Comparison of ENCODE assay signal across 8 cellular contexts in the genomic region with DNA sequence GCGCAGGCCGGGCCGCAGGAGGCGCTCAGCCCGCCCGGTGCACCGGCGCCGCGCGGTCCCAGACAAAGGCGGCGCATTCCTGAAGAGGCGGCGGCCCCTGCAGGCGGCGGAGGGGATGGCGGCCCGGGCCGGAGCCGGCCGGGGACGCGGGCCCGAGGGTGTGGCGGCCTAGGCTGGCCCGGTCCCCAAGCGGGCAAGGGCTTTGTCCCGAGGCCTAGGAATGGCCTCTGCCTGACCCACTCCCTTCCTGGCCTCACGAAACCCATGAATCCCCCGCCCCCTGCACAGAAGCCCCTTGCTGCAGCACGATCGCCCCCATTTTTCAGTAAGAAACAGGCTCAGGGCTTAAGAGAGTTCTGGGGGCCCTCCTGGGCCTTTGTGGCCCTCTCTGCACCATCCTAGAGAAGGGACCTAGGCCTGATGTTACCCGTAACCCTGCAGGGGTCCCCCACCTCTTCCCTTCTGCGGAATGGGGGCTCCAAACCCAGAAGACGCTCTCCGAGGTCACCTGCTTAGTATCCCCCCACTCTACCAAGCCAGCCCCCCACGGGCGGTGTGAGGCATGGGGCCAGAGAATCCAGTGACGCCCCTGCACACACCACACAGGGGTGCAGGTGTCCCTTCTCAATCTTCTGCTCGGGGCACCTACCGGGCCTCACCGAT. TPM values are rescaled to one million over a fixed set of nuclear protein-coding genes. Genes with fewer than 3 reads are reported as not detected.
DNase-seq lines count a peak whose midpoint lies in the region; ATAC-seq and TF ChIP-seq lines count a peak whose summit lies in the region.

No MANE protein-coding gene starts in this region.

- H3K4me3 ChIP-seq in H7 (ENCODE audit: insufficient read depth, low read depth, low read length) (peak overlapping the region; percentile 33), PC-3 (ENCODE audit: low read length) (peak overlapping the region; percentile 48), gastroesophageal sphincter (peak overlapping the region in 1 of 2 donors; percentile 60), osteoblast (ENCODE audit: insufficient read depth, low read length) (no peak overlapping the region), aorta (ENCODE audit: low read length in 2 of 2) (peak overlapping the region; percentile 31 to 34)

- CTCF ChIA-PET in PC-3 (lab: Charles Lee) = no interaction called here

- DNase-seq in H7 = peak; percentile 95
- peak; percentile 59 for DNase-seq in PC-3
- peak; percentile 32 for DNase-seq in activated T-helper 9 cell treated with anti-CD3 and anti-CD28 coated beads, Interleukin-2, amount 50 U/mL, for 16 hours (ENCODE audit: low read depth)
- peak; percentile 96 for DNase-seq in osteoblast (ENCODE audit: insufficient read length, low spot score, missing footprints)
- DNase-seq in aorta = peak; percentile 64 to 89
- DNase-seq in KG1 (lab: John Stamatoyannopoulos, UW) = no peak

- H3K4me1 ChIP-seq in PC-3 (ENCODE audit: insufficient read depth, low read length) (no peaks in the 10 kb centered on the region), gastroesophageal sphincter (peaks cover 0 to 19% (median 10%) of the 10 kb centered on the region in 3 donors), osteoblast (ENCODE audit: insufficient read depth, low read length) (no peaks in the 10 kb centered on the region), aorta (ENCODE audit: control insufficient read depth in 1 of 2, insufficient read depth in 2 of 2, low read length in 2 of 2) (no peaks in the 10 kb centered on the region)

- H4K20me1 ChIP-seq in PC-3 (ENCODE audit: low read length) (no peaks in the 10 kb centered on the region), osteoblast (ENCODE audit: insufficient read depth, low read length) (no peaks in the 10 kb centered on the region)

- no peaks in the 10 kb centered on the region for H3K79me2 ChIP-seq in PC-3 (ENCODE audit: low read length)
- no peaks in the 10 kb centered on the region for H3K79me2 ChIP-seq in osteoblast (ENCODE audit: insufficient read depth, low read length)

- H3K9ac ChIP-seq in PC-3 (ENCODE audit: low read length) = peak overlapping the region; percentile 43; the same call in 1 of the 2 replicates

- H2AFZ ChIP-seq in PC-3 (ENCODE audit: low read length) = peak overlapping the region; percentile 61; the same call in 1 of the 2 replicates
- H2AFZ ChIP-seq in osteoblast (ENCODE audit: low read length) = no peak overlapping the region

- TF ChIP-seq CTCF in C4-2B (conservative IDR thresholded peaks at IDR 0.05) = peak; percentile 70
- peak; percentile 29; the same call in 1 of the 2 replicates for TF ChIP-seq CTCF in PC-3 (conservative IDR thresholded peaks at IDR 0.05; ENCODE audit: low read depth, low read length)
- peak in 3 of 4 experiments; percentile 77 to 91 (median 85) for TF ChIP-seq CTCF in gastroesophageal sphincter (IDR thresholded peaks at IDR 0.05)
- peak; percentile 40 for TF ChIP-seq CTCF in osteoblast (IDR thresholded peaks at IDR 0.05; ENCODE audit: extremely low read depth, low read depth, low read length)

- no peaks in the 10 kb centered on the region for H3K9me2 ChIP-seq in PC-3 (replicated peaks; ENCODE audit: low read length)

- POLR2A ChIA-PET in PC-3 (lab: Charles Lee; ENCODE audit: unreplicated experiment) = no interaction called here

- H3K27me3 ChIP-seq in H7 (ENCODE audit: control insufficient read depth, insufficient read depth, low read length) = no peaks in the 10 kb centered on the region
- H3K27me3 ChIP-seq in PC-3 (ENCODE audit: low read length) = no peaks in the 10 kb centered on the region
- H3K27me3 ChIP-seq in gastroesophageal sphincter = peaks cover 12% of the 10 kb centered on the region
- peaks cover 6% of the 10 kb centered on the region for H3K27me3 ChIP-seq in osteoblast (ENCODE audit: insufficient read depth, low read length)
- H3K27me3 ChIP-seq in aorta (ENCODE audit: control insufficient read depth in 1 of 2, insufficient read depth in 2 of 2, low read length in 1 of 2) = no peaks in the 10 kb centered on the region

- peak; percentile 74; the same call in 1 of the 2 replicates for ATAC-seq in PC-3
- peak; percentile 86 for ATAC-seq in gastroesophageal sphincter
- peak; percentile 79 for ATAC-seq in aorta (ENCODE audit: low FRiP score)

- H3F3A ChIP-seq in PC-3 (ENCODE audit: low read length, unreplicated experiment) = no peaks in the 10 kb centered on the region

- H3K9me3 ChIP-seq in PC-3 (ENCODE audit: low read length) (no peaks in the 10 kb centered on the region), gastroesophageal sphincter (no peaks in the 10 kb centered on the region), osteoblast (ENCODE audit: low read depth, low read length) (no peaks in the 10 kb centered on the region), aorta (ENCODE audit: control insufficient read depth, low read length) (no peaks in the 10 kb centered on the region)

- H3K36me3 ChIP-seq in H7 (replicated peaks; ENCODE audit: control insufficient read depth, insufficient read depth, low read length) (no peaks in the 10 kb centered on the region), PC-3 (ENCODE audit: low read depth, low read length) (no peaks in the 10 kb centered on the region), gastroesophageal sphincter (no peaks in the 10 kb centered on the region), osteoblast (ENCODE audit: insufficient read depth, low read length) (no peaks in the 10 kb centered on the region), aorta (ENCODE audit: control insufficient read depth in 1 of 2, insufficient read depth in 2 of 2, low read length in 1 of 2) (no peaks in the 10 kb centered on the region)

- intact Hi-C loops in PC-3 (cut with micrococcal nuclease) = no loop called here
- intact Hi-C loops in aorta (cut with DNase I) = loop anchor here (2.0 to 5.0 kb wide), 3 partner anchors 91 to 112 kb away; no protein-coding TSS in a partner anchor

- WGBS in gastroesophageal sphincter (ENCODE audit: low coverage in 1 of 2), 2 donors = 96% methylated on average over 4 of the region's 43 CpGs; no CpG with 5 or more reads in 1 of the 2 donors
- 23 to 31% methylated on average over 30 to 43 of the region's 43 CpGs for WGBS in aorta, 2 donors

- H3K27ac ChIP-seq in C4-2B (peak overlapping the region; percentile 66; the same call in 1 of the 2 replicates), PC-3 (ENCODE audit: low read length) (no peak overlapping the region), gastroesophageal sphincter (peak overlapping the region in 1 of 4 donors; percentile 52), osteoblast (ENCODE audit: low read depth, low read length) (no peak overlapping the region), aorta (ENCODE audit: low read depth in 1 of 2, low read length in 2 of 2) (no peak overlapping the region)

- BruUV-seq in PC-3 (replicated peaks; lab: Mats Ljungman, UMichigan) = no TSS peak

- TF ChIP-seq EP300 in gastroesophageal sphincter (IDR thresholded peaks at IDR 0.05) = no peak

- TF ChIP-seq POLR2A in gastroesophageal sphincter (IDR thresholded peaks at IDR 0.05) = no peak

- H3K4me2 ChIP-seq in PC-3 (ENCODE audit: low read length) (peak overlapping the region; percentile 57), osteoblast (ENCODE audit: insufficient read depth, low read length) (no peak overlapping the region)

RNA-seq across cellular contexts. Expression of a gene that starts 0.4 kb away (rescaled TPM):
- total RNA-seq in H7 (2014; rRNA removed; shearing (Covaris generic)) = 28.3 and 30.4 TPM in 2 replicates
- total RNA-seq in PC-3 (2014; rRNA removed) (10.4 and 12.2 TPM in 2 replicates), gastroesophageal sphincter (1 to 10 TPM in 2 of 4 donors, not detected in 2; 1.3 to 2.4 TPM), osteoblast (under 0.01 and 0.29 TPM in 2 replicates), aorta (1 to 10 TPM; 1.3 to 2.7 TPM)
- polyA plus RNA-seq in aorta = under 1 TPM; 0.05 to 0.75 TPM

RNA-seq across cellular contexts. Expression of a gene that starts 51.4 kb away (rescaled TPM):
- total RNA-seq in H7 (2014; rRNA removed; shearing (Covaris generic)) = 78.3 and 115 TPM in 2 replicates
- total RNA-seq in PC-3 (2014; rRNA removed) = 78.1 and 84.8 TPM in 2 replicates
- 10 to 100 TPM; 39.8 to 69.2 (median 60.4) TPM for total RNA-seq in gastroesophageal sphincter
- 58.9 and 60.8 TPM in 2 replicates for total RNA-seq in osteoblast
- total RNA-seq in aorta = 10 to 100 TPM; 24.1 to 32.3 TPM
- polyA plus RNA-seq in aorta = 10 to 100 TPM; 70.0 to 73.5 TPM

Comparison
In these comparisons a context has a peak if more than half of its experiments do, and no peak if none do; other contexts are left out.
1. CTCF ChIP-seq: peak in every context shown above with its lines; median percentile 85 in gastroesophageal sphincter; 70 in C4-2B; 40 in osteoblast; 29 in PC-3.